ENCODE assay signal across 1 cellular context in the genomic region with DNA sequence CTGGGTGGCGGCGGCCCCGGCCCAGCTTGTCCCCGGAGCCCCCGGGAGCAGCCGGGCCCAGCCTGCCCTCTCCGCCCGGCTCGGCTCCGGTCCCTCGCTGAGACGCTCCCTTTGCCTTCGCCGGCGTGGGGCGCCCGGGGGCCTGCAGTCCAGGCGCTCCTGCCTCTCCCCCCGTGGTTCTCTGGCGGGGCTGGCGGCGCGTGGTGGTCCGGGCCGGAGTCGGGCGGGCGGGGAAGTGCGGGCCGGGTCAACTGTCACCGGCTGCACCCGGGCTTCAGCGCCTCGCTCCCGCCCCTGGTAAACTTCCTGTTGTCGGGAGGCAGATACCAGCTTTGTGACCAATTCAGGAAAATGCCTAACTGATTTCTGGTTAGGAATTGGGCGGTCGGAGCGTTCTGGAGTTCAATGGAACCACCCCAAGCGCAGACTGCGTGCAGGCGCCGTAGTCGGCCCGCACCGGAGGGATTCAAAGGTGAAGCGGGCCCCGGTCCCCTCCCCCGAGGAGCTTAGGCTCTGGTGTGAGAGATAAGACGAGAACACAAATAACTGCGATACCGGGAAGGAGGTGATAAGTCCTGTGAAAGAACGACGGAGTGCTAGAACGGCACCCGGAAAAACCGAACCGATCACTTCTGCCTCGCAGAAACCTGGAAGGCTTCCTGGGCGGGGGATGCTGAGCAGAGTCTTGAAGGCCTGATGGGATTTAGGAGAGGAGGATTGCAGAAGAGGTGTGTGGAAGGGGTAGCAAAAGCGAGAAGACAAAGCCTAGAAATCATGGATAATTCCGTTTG.
A peak's percentile ranks its signal among the peaks of the same experiment; 100 is the strongest.
TF ChIP-seq lines count a peak whose summit lies in the region.

No MANE protein-coding gene starts in this region.

TF ChIP-seq in HepG2, 621 proteins besides CTCF, POLR2A, EP300 and RAD21 (continued from another document and continues in another):
- TF ChIP-seq, protein P1, sequence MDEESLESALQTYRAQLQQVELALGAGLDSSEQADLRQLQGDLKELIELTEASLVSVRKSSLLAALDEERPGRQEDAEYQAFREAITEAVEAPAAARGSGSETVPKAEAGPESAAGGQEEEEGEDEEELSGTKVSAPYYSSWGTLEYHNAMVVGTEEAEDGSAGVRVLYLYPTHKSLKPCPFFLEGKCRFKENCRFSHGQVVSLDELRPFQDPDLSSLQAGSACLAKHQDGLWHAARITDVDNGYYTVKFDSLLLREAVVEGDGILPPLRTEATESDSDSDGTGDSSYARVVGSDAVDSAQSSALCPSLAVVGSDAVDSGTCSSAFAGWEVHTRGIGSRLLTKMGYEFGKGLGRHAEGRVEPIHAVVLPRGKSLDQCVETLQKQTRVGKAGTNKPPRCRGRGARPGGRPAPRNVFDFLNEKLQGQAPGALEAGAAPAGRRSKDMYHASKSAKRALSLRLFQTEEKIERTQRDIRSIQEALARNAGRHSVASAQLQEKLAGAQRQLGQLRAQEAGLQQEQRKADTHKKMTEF (CRISPR knock-in tag; IDR thresholded peaks at IDR 0.05) = peak; percentile 12; the same call in 1 of the 2 replicates
- peak; percentile 8; the same call in 1 of the 2 replicates for TF ChIP-seq ZNF34 (CRISPR knock-in tag; IDR thresholded peaks at IDR 0.05; ENCODE audit: borderline replicate concordance)
- no peak for TF ChIP-seq REXO4 (CRISPR knock-in tag; IDR thresholded peaks at IDR 0.05; ENCODE audit: borderline replicate concordance)
- TF ChIP-seq, protein P2, sequence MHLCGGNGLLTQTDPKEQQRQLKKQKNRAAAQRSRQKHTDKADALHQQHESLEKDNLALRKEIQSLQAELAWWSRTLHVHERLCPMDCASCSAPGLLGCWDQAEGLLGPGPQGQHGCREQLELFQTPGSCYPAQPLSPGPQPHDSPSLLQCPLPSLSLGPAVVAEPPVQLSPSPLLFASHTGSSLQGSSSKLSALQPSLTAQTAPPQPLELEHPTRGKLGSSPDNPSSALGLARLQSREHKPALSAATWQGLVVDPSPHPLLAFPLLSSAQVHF (CRISPR knock-in tag; IDR thresholded peaks at IDR 0.05) = 0 out of 2 replicates have a peak, but pooled peaks have one; percentile 15
- peak; percentile 27; the same call in 1 of the 2 replicates for TF ChIP-seq ZNF543 (CRISPR knock-in tag; IDR thresholded peaks at IDR 0.05)
- TF ChIP-seq KLF15 (CRISPR knock-in tag; IDR thresholded peaks at IDR 0.05; ENCODE audit: borderline replicate concordance) = 0 out of 2 replicates have a peak, but pooled peaks have one; percentile 37
- no peak for TF ChIP-seq MZF1 (CRISPR knock-in tag; IDR thresholded peaks at IDR 0.05; ENCODE audit: borderline replicate concordance)
- peak; percentile 5; the same call in 1 of the 2 replicates for TF ChIP-seq ZFYVE20 (CRISPR knock-in tag; IDR thresholded peaks at IDR 0.05; ENCODE audit: borderline replicate concordance, low read depth)
- no peak for TF ChIP-seq HOXA7 (CRISPR knock-in tag; IDR thresholded peaks at IDR 0.05)
- TF ChIP-seq, protein P3, sequence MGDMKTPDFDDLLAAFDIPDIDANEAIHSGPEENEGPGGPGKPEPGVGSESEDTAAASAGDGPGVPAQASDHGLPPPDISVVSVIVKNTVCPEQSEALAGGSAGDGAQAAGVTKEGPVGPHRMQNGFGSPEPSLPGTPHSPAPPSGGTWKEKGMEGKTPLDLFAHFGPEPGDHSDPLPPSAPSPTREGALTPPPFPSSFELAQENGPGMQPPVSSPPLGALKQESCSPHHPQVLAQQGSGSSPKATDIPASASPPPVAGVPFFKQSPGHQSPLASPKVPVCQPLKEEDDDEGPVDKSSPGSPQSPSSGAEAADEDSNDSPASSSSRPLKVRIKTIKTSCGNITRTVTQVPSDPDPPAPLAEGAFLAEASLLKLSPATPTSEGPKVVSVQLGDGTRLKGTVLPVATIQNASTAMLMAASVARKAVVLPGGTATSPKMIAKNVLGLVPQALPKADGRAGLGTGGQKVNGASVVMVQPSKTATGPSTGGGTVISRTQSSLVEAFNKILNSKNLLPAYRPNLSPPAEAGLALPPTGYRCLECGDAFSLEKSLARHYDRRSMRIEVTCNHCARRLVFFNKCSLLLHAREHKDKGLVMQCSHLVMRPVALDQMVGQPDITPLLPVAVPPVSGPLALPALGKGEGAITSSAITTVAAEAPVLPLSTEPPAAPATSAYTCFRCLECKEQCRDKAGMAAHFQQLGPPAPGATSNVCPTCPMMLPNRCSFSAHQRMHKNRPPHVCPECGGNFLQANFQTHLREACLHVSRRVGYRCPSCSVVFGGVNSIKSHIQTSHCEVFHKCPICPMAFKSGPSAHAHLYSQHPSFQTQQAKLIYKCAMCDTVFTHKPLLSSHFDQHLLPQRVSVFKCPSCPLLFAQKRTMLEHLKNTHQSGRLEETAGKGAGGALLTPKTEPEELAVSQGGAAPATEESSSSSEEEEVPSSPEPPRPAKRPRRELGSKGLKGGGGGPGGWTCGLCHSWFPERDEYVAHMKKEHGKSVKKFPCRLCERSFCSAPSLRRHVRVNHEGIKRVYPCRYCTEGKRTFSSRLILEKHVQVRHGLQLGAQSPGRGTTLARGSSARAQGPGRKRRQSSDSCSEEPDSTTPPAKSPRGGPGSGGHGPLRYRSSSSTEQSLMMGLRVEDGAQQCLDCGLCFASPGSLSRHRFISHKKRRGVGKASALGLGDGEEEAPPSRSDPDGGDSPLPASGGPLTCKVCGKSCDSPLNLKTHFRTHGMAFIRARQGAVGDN (CRISPR knock-in tag; IDR thresholded peaks at IDR 0.05) = peak; percentile 56
- TF ChIP-seq, protein P4, sequence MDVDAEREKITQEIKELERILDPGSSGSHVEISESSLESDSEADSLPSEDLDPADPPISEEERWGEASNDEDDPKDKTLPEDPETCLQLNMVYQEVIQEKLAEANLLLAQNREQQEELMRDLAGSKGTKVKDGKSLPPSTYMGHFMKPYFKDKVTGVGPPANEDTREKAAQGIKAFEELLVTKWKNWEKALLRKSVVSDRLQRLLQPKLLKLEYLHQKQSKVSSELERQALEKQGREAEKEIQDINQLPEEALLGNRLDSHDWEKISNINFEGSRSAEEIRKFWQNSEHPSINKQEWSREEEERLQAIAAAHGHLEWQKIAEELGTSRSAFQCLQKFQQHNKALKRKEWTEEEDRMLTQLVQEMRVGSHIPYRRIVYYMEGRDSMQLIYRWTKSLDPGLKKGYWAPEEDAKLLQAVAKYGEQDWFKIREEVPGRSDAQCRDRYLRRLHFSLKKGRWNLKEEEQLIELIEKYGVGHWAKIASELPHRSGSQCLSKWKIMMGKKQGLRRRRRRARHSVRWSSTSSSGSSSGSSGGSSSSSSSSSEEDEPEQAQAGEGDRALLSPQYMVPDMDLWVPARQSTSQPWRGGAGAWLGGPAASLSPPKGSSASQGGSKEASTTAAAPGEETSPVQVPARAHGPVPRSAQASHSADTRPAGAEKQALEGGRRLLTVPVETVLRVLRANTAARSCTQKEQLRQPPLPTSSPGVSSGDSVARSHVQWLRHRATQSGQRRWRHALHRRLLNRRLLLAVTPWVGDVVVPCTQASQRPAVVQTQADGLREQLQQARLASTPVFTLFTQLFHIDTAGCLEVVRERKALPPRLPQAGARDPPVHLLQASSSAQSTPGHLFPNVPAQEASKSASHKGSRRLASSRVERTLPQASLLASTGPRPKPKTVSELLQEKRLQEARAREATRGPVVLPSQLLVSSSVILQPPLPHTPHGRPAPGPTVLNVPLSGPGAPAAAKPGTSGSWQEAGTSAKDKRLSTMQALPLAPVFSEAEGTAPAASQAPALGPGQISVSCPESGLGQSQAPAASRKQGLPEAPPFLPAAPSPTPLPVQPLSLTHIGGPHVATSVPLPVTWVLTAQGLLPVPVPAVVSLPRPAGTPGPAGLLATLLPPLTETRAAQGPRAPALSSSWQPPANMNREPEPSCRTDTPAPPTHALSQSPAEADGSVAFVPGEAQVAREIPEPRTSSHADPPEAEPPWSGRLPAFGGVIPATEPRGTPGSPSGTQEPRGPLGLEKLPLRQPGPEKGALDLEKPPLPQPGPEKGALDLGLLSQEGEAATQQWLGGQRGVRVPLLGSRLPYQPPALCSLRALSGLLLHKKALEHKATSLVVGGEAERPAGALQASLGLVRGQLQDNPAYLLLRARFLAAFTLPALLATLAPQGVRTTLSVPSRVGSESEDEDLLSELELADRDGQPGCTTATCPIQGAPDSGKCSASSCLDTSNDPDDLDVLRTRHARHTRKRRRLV (CRISPR knock-in tag; IDR thresholded peaks at IDR 0.05) = 0 out of 2 replicates have a peak, but pooled peaks have one; percentile 28
- no peak for TF ChIP-seq GABPA (IDR thresholded peaks at IDR 0.05; ENCODE audit: low read depth, low read length)
- TF ChIP-seq GABPA (CRISPR knock-in tag; IDR thresholded peaks at IDR 0.05; ENCODE audit: low read depth) = peak; percentile 20; the same call in 1 of the 2 replicates
- peak; percentile 57; the same call in 1 of the 2 replicates for TF ChIP-seq SAP130 (CRISPR knock-in tag; IDR thresholded peaks at IDR 0.05; ENCODE audit: low read depth)
- TF ChIP-seq ZNF891 (CRISPR knock-in tag; IDR thresholded peaks at IDR 0.05) = no peak; the same call in 1 of the 2 replicates
- TF ChIP-seq ZNF850 (CRISPR knock-in tag; conservative IDR thresholded peaks at IDR 0.05) = no peak
- peak; percentile 38; the same call in 1 of the 2 replicates for TF ChIP-seq HDAC2 (CRISPR knock-in tag; IDR thresholded peaks at IDR 0.05)
- TF ChIP-seq, protein P5, sequence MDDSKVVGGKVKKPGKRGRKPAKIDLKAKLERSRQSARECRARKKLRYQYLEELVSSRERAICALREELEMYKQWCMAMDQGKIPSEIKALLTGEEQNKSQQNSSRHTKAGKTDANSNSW (CRISPR knock-in tag; IDR thresholded peaks at IDR 0.05; ENCODE audit: borderline replicate concordance) = 0 out of 2 replicates have a peak, but pooled peaks have one; percentile 6
- TF ChIP-seq AGO2 (optimal IDR thresholded peaks at IDR 0.05; ENCODE audit: low read depth, low read length) = peak; percentile 24
- no peak for TF ChIP-seq MXI1 (IDR thresholded peaks at IDR 0.05; ENCODE audit: borderline replicate concordance, low read depth, low read length)
- TF ChIP-seq NCOA1 (CRISPR knock-in tag; IDR thresholded peaks at IDR 0.05) = 0 out of 2 replicates have a peak, but pooled peaks have one; percentile 11
- peak; percentile 53; the same call in 1 of the 2 replicates for TF ChIP-seq DR1 (CRISPR knock-in tag; IDR thresholded peaks at IDR 0.05)
- 0 out of 2 replicates have a peak, but pooled peaks have one; percentile 9 for TF ChIP-seq ZNF772 (CRISPR knock-in tag; IDR thresholded peaks at IDR 0.05)
- TF ChIP-seq ELF4 (CRISPR knock-in tag; IDR thresholded peaks at IDR 0.05; ENCODE audit: borderline replicate concordance) = 0 out of 2 replicates have a peak, but pooled peaks have one; percentile 34
- TF ChIP-seq XBP1 (CRISPR knock-in tag; IDR thresholded peaks at IDR 0.05) = no peak
- TF ChIP-seq MED8 (CRISPR knock-in tag; IDR thresholded peaks at IDR 0.05; ENCODE audit: insufficient replicate concordance) = peak; percentile 32
- no peak for TF ChIP-seq GATA4 (IDR thresholded peaks at IDR 0.05; ENCODE audit: borderline replicate concordance, low read depth)
- 0 out of 2 replicates have a peak, but pooled peaks have one; percentile 6 for TF ChIP-seq KDM3A (CRISPR knock-in tag; IDR thresholded peaks at IDR 0.05; ENCODE audit: low read depth)
- TF ChIP-seq ZSCAN29 (CRISPR knock-in tag; conservative IDR thresholded peaks at IDR 0.05) = no peak
- 0 out of 2 replicates have a peak, but pooled peaks have one; percentile 24 for TF ChIP-seq YEATS2 (CRISPR knock-in tag; IDR thresholded peaks at IDR 0.05; ENCODE audit: borderline replicate concordance)
- peak; percentile 41; the same call in 1 of the 2 replicates for TF ChIP-seq KDM5B (CRISPR knock-in tag; IDR thresholded peaks at IDR 0.05; ENCODE audit: borderline replicate concordance)
- TF ChIP-seq EHMT2 (IDR thresholded peaks at IDR 0.05; ENCODE audit: borderline replicate concordance, low read depth, low read length) = no peak
- no peak for TF ChIP-seq TEAD2 (CRISPR knock-in tag; IDR thresholded peaks at IDR 0.05)
- no peak for TF ChIP-seq ZNF629 (CRISPR knock-in tag; conservative IDR thresholded peaks at IDR 0.05)
- TF ChIP-seq, protein P6, sequence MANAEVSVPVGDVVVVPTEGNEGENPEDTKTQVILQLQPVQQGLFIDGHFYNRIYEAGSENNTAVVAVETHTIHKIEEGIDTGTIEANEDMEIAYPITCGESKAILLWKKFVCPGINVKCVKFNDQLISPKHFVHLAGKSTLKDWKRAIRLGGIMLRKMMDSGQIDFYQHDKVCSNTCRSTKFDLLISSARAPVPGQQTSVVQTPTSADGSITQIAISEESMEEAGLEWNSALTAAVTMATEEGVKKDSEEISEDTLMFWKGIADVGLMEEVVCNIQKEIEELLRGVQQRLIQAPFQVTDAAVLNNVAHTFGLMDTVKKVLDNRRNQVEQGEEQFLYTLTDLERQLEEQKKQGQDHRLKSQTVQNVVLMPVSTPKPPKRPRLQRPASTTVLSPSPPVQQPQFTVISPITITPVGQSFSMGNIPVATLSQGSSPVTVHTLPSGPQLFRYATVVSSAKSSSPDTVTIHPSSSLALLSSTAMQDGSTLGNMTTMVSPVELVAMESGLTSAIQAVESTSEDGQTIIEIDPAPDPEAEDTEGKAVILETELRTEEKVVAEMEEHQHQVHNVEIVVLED (CRISPR knock-in tag; IDR thresholded peaks at IDR 0.05; ENCODE audit: borderline replicate concordance) = peak; percentile 8; the same call in 1 of the 2 replicates
- no peak for TF ChIP-seq MIXL1 (CRISPR knock-in tag; IDR thresholded peaks at IDR 0.05)
- TF ChIP-seq, protein P7, sequence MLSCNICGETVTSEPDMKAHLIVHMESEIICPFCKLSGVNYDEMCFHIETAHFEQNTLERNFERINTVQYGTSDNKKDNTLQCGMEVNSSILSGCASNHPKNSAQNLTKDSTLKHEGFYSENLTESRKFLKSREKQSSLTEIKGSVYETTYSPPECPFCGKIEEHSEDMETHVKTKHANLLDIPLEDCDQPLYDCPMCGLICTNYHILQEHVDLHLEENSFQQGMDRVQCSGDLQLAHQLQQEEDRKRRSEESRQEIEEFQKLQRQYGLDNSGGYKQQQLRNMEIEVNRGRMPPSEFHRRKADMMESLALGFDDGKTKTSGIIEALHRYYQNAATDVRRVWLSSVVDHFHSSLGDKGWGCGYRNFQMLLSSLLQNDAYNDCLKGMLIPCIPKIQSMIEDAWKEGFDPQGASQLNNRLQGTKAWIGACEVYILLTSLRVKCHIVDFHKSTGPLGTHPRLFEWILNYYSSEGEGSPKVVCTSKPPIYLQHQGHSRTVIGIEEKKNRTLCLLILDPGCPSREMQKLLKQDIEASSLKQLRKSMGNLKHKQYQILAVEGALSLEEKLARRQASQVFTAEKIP (CRISPR knock-in tag; IDR thresholded peaks at IDR 0.05; ENCODE audit: borderline replicate concordance) = no peak
- TF ChIP-seq, protein P8, sequence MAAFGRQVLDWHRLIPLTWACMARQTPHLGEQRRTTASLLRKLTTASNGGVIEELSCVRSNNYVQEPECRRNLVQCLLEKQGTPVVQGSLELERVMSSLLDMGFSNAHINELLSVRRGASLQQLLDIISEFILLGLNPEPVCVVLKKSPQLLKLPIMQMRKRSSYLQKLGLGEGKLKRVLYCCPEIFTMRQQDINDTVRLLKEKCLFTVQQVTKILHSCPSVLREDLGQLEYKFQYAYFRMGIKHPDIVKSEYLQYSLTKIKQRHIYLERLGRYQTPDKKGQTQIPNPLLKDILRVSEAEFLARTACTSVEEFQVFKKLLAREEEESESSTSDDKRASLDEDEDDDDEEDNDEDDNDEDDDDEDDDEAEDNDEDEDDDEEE (CRISPR knock-in tag; IDR thresholded peaks at IDR 0.05) = no peak
